Comparison of ENCODE assay signal across 26 cellular contexts in the genomic region with DNA sequence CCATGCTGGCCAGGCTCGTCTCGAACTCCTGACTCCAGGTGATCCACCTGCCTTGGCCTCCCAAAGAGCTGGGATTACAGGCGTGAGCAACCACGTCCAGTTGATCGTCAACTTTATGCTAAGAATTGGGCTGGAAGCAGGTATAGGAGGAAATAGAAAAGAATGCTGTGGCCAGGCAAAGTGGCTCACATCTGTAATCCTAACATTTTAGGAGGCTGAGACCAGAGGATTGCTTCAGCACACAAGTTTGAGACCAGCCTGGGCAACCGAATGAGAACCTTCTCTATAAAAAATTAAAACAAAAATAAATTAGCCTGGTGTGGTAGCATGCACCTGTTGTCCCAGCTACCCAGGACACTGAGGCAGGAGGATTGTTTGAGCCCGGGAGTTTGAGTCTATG.
"Had no signal": no experiment of that assay in that cellular context is flagged by ENCODE, and none has a peak within 500 bp of the region (broad histone marks: within the 10 kb centered on the region; RNA-seq: fewer than 3 reads in every experiment).

No MANE protein-coding gene starts in this region.

- H3K9me3 Mint-ChIP-seq: activated CD4-positive, alpha-beta T cell treated with anti-CD3 and anti-CD28 coated beads, Interleukin-2, amount 10 ng/mL, durations not matched to agents 7 days and 5 days; activated naive CD4-positive, alpha-beta T cell treated with anti-CD3 and anti-CD28 coated beads, Interleukin-2, amount 50 U/mL, for 72 hours; activated T-cell treated with anti-CD3 and anti-CD28 coated beads, Interleukin-2, amount 50 U/mL, for 72 hours; mesothelial cell of epicardium had no signal

- H3K36me3 Mint-ChIP-seq: activated CD8-positive, alpha-beta memory T cell treated with anti-CD3 and anti-CD28 coated beads, Interleukin-2, amount 10 ng/mL, durations not matched to agents 7 days and 5 days; mesothelial cell of epicardium had no signal

- H3K4me3 Mint-ChIP-seq: activated CD4-positive, alpha-beta T cell treated with anti-CD3 and anti-CD28 coated beads, Interleukin-2, amount 10 ng/mL, durations not matched to agents 7 days and 5 days; activated CD8-positive, alpha-beta memory T cell treated with anti-CD3 and anti-CD28 coated beads, Interleukin-2, amount 10 ng/mL, durations not matched to agents 7 days and 5 days; activated CD8-positive, alpha-beta T cell treated with anti-CD3 and anti-CD28 coated beads, Interleukin-2, amount 10 ng/mL, durations not matched to agents 7 days and 5 days; mesothelial cell of epicardium; naive B cell; nephron progenitor cell had no signal

- H3K4me1 ChIP-seq: body of pancreas, gastroesophageal sphincter, prostate gland, transverse colon had no signal

- H3K4me1 Mint-ChIP-seq: naive B cell, nephron progenitor cell had no signal

- H3K9me3 ChIP-seq: body of pancreas, gastroesophageal sphincter, neutrophil, ovary, prostate gland, transverse colon had no signal

- H3K27me3 Mint-ChIP-seq: activated CD4-positive, alpha-beta T cell treated with anti-CD3 and anti-CD28 coated beads, Interleukin-2, amount 10 ng/mL, durations not matched to agents 7 days and 5 days had no signal

- FAIRE-seq: keratinocyte had no signal

- DNase-seq: activated CD4-positive, alpha-beta T cell treated with anti-CD3 and anti-CD28 coated beads for 1 hour; activated CD4-positive, alpha-beta T cell treated with anti-CD3 and anti-CD28 coated beads, Interleukin-2, amount 10 ng/mL, durations not matched to agents 7 days and 5 days; activated CD8-positive, alpha-beta memory T cell treated with anti-CD3 and anti-CD28 coated beads, Interleukin-2, amount 10 ng/mL, durations not matched to agents 7 days and 5 days; activated CD8-positive, alpha-beta T cell treated with anti-CD3 and anti-CD28 coated beads, Interleukin-2, amount 10 ng/mL, durations not matched to agents 7 days and 5 days; activated naive CD4-positive, alpha-beta T cell; activated T-cell treated with anti-CD3 and anti-CD28 coated beads for 4 hours; activated T-cell treated with anti-CD3 and anti-CD28 coated beads, Interleukin-2, amount 50 U/mL, for 72 hours; anterior cingulate cortex; body of pancreas; hippocampal formation; left colon; mammary epithelial cell; naive B cell; nephron progenitor cell; ovary; retina; stimulated activated naive CD4-positive, alpha-beta T cell; T1000; transverse colon had no signal

- H3K36me3 ChIP-seq: gastroesophageal sphincter, neutrophil, ovary, prostate gland, transverse colon had no signal

- H3K4me3 ChIP-seq: body of pancreas, coronary artery, gastroesophageal sphincter, ovary, prostate gland, transverse colon had no signal

- ATAC-seq: activated CD8-positive, alpha-beta memory T cell treated with anti-CD3 and anti-CD28 coated beads, Interleukin-2, amount 10 ng/mL, durations not matched to agents 7 days and 5 days; activated CD8-positive, alpha-beta T cell treated with anti-CD3 and anti-CD28 coated beads, Interleukin-2, amount 10 ng/mL, durations not matched to agents 7 days and 5 days; activated naive CD4-positive, alpha-beta T cell treated with anti-CD3 and anti-CD28 coated beads, Interleukin-2, amount 50 U/mL, for 72 hours; activated T-cell treated with anti-CD3 and anti-CD28 coated beads, Interleukin-2, amount 50 U/mL, for 72 hours; body of pancreas; gastroesophageal sphincter; left colon had no signal

- H3K27ac ChIP-seq: gastroesophageal sphincter, neutrophil, ovary, prostate gland had no signal

- H3K27me3 ChIP-seq: body of pancreas, gastroesophageal sphincter, neutrophil, ovary, transverse colon had no signal

- H3K27ac Mint-ChIP-seq: activated CD8-positive, alpha-beta memory T cell treated with anti-CD3 and anti-CD28 coated beads, Interleukin-2, amount 10 ng/mL, durations not matched to agents 7 days and 5 days; activated CD8-positive, alpha-beta T cell treated with anti-CD3 and anti-CD28 coated beads, Interleukin-2, amount 10 ng/mL, durations not matched to agents 7 days and 5 days; activated naive CD4-positive, alpha-beta T cell treated with anti-CD3 and anti-CD28 coated beads, Interleukin-2, amount 50 U/mL, for 72 hours; naive B cell; nephron progenitor cell had no signal
